3 cellular contexts compared by ENCODE assay signal in the genomic region with DNA sequence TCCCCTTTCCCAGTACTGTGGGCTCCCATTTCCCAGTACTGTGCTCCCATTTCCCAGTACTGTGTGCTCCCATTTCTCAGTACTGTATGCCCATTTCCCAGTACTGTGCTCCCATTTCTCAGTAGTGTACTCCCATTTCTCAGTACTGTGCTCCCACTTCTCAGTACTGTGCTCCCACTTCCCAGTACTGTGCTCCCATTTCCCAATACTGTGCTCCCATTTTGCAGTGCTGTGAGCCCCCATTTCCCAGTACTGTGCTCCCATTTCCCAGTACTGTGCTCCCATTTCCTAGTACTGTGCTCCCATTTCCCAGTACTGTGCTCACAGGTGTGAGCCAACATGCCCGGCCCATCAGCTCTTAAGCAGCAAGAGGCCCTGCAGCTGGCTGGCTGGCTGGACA. TPM values are rescaled to one million over a fixed set of nuclear protein-coding genes. Genes with fewer than 3 reads are reported as not detected.
"Had no signal": no experiment of that assay in that cellular context is flagged by ENCODE, and none has a peak within 500 bp of the region (broad histone marks: within the 10 kb centered on the region; RNA-seq: fewer than 3 reads in every experiment).

No MANE protein-coding gene starts in this region.

RNA-seq across cellular contexts. Expression of a gene that starts 11.3 kb away (rescaled TPM):
- total RNA-seq: osteocyte, pulmonary artery endothelial cell, smooth muscle cell had no signal
- polyA plus RNA-seq: smooth muscle cell had no signal
